14 cellular contexts compared by ENCODE assay signal in the genomic region with DNA sequence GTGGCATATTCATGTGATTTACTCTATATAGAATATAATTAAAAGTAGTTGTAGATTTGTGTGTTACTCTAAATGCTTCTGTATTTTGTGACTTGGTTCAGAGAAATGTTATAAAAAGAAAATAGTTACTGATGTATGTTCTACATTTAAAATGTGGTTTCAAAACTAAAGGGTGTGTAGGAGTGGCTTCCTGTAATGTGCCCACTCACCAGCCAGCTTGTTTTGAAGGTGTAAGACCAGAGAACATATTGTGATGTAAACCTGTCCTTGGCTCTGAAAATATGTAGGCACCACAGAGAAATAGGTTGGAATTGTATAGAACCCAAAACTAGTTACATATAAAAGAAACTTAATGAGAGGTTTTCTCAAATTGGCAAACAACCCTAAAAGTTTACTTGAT. TPM values are rescaled to one million over a fixed set of nuclear protein-coding genes. Genes with fewer than 3 reads are reported as not detected.
DNase-seq lines count a peak whose midpoint lies in the region; ATAC-seq, FAIRE-seq and TF ChIP-seq lines count a peak whose summit lies in the region.
"Had no signal": no experiment of that assay in that cellular context is flagged by ENCODE, and none has a peak within 500 bp of the region (broad histone marks: within the 10 kb centered on the region; RNA-seq: fewer than 3 reads in every experiment).

No MANE protein-coding gene starts in this region.

- no peaks in the 10 kb centered on the region for H3K36me3 ChIP-seq in CD4-positive, alpha-beta memory T cell (ENCODE audit: insufficient read depth, low read length)
- H3K36me3 ChIP-seq: thyroid gland had no signal

- peak in 3 of 5 donors; percentile 4 to 13 (median 4) for DNase-seq in CD4-positive, alpha-beta memory T cell
- DNase-seq in effector memory CD8-positive, alpha-beta T cell, result peak in 1 of 3 experiments; percentile 2
- no peak for DNase-seq in Right ventricle myocardium superior
- DNase-seq in H54 (ENCODE audit: insufficient read length, low spot score), result no peak
- DNase-seq: Karpas-422, NCI-H2107, right cardiac atrium, thyroid gland had no signal

- peak overlapping the region in 6 of 8 donors; percentile 14 to 68 (median 43) for H3K4me3 Mint-ChIP-seq in CD4-positive, alpha-beta memory T cell
- H3K4me3 Mint-ChIP-seq in effector memory CD8-positive, alpha-beta T cell, result peak overlapping the region; percentile 51 to 70

- peaks cover under 1 to 4% of the 10 kb centered on the region in 2 donors for H3K36me3 Mint-ChIP-seq in CD4-positive, alpha-beta memory T cell
- no peaks in the 10 kb centered on the region for H3K36me3 Mint-ChIP-seq in effector memory CD8-positive, alpha-beta T cell (ENCODE audit: insufficient read depth)

- TF ChIP-seq POLR2A in H54 (IDR thresholded peaks at IDR 0.05; ENCODE audit: low read depth, low read length), result no peak

- ATAC-seq in GM18517 (IDR thresholded peaks at IDR 0.05; ENCODE audit: unreplicated experiment), result peak; percentile 79
- peak; percentile 81 for ATAC-seq in HG03025 (IDR thresholded peaks at IDR 0.05; ENCODE audit: low FRiP score, unreplicated experiment)
- peak; percentile 91 for ATAC-seq in effector memory CD8-positive, alpha-beta T cell (replicated peaks)
- ATAC-seq in Right ventricle myocardium superior (ENCODE audit: poor library complexity), result no peak
- ATAC-seq in GM18870 (IDR thresholded peaks at IDR 0.05; ENCODE audit: unreplicated experiment), result no peak
- no peak for ATAC-seq in GM19467 (IDR thresholded peaks at IDR 0.05; ENCODE audit: unreplicated experiment)
- ATAC-seq: HCT116, right cardiac atrium had no signal

- peaks cover 20% of the 10 kb centered on the region for H3K4me1 ChIP-seq in CD4-positive, alpha-beta memory T cell (ENCODE audit: insufficient read depth, low read length)
- H3K4me1 ChIP-seq: thyroid gland had no signal

- no peak overlapping the region for H3K4me3 ChIP-seq in CD4-positive, alpha-beta memory T cell (ENCODE audit: low read length in 2 of 2)
- H3K4me3 ChIP-seq: thyroid gland had no signal

- H3K9me3 ChIP-seq in CD4-positive, alpha-beta memory T cell (ENCODE audit: control insufficient read depth in 1 of 2, low read length in 2 of 2), result no peaks in the 10 kb centered on the region
- H3K9me3 ChIP-seq: thyroid gland had no signal

- CTCF ChIA-PET in CD4-positive, alpha-beta memory T cell (lab: Charles Lee; ENCODE audit: partially characterized antibody), result interaction anchor here (0.5 to 9.3 kb wide), 2 partner anchors 14 to 440 kb away, joined by 3 to 69 read pairs; no protein-coding TSS in a partner anchor

- H3K9me3 Mint-ChIP-seq in CD4-positive, alpha-beta memory T cell, result peaks cover 0 to 4% (median 2%) of the 10 kb centered on the region in 8 donors
- no peaks in the 10 kb centered on the region for H3K9me3 Mint-ChIP-seq in effector memory CD8-positive, alpha-beta T cell

- H3K27me3 Mint-ChIP-seq in CD4-positive, alpha-beta memory T cell, result no peaks in the 10 kb centered on the region
- no peaks in the 10 kb centered on the region for H3K27me3 Mint-ChIP-seq in effector memory CD8-positive, alpha-beta T cell

- FAIRE-seq in H54 (lab: Jason Lieb, UNC), result no peak
- FAIRE-seq: TTC549 had no signal

- H3K27ac ChIP-seq in CD4-positive, alpha-beta memory T cell (ENCODE audit: low read depth, low read length), result no peak overlapping the region
- H3K27ac ChIP-seq: thyroid gland had no signal

- peak overlapping the region; percentile 45 to 90 (median 80) for H3K27ac Mint-ChIP-seq in CD4-positive, alpha-beta memory T cell
- peak overlapping the region; percentile 83 to 92 for H3K27ac Mint-ChIP-seq in effector memory CD8-positive, alpha-beta T cell

- H3K27me3 ChIP-seq in CD4-positive, alpha-beta memory T cell (ENCODE audit: insufficient read depth, low read length), result no peaks in the 10 kb centered on the region
- H3K27me3 ChIP-seq: thyroid gland had no signal

- POLR2A ChIA-PET in CD4-positive, alpha-beta memory T cell (lab: Charles Lee; ENCODE audit: partially characterized antibody), result no interaction called here

- intact Hi-C loops in CD4-positive, alpha-beta memory T cell (cut with micrococcal nuclease), result no loop called here
- intact Hi-C loops in Right ventricle myocardium superior (cut with DNase I), result no loop called here

- peaks cover 16 to 33% (median 20%) of the 10 kb centered on the region in 4 donors for H3K4me1 Mint-ChIP-seq in CD4-positive, alpha-beta memory T cell
- H3K4me1 Mint-ChIP-seq in effector memory CD8-positive, alpha-beta T cell (ENCODE audit: low read depth in 2 of 2), result peaks cover 16 to 27% of the 10 kb centered on the region in 2 donors

RNA-seq across cellular contexts. Expression of a gene that starts 51.2 kb away (rescaled TPM):
- total RNA-seq in CD4-positive, alpha-beta memory T cell, result 100 to 1,000 TPM; 123 to 130 TPM
- 10 to 100 TPM; 46.7 to 66.6 TPM for polyA plus RNA-seq in CD4-positive, alpha-beta memory T cell
- total RNA-seq in Right ventricle myocardium superior, result 17.3 TPM

Comparison
In these comparisons a context has a peak if more than half of its experiments do, and no peak if none do; other contexts are left out.
1. DNase-seq: peak in CD4-positive, alpha-beta memory T cell (3 of 5); none in Right ventricle myocardium superior (single experiment) and H54 (single experiment).
2. ATAC-seq: peak in GM18517 (single experiment), HG03025 (single experiment) and effector memory CD8-positive, alpha-beta T cell (single experiment); none in Right ventricle myocardium superior (single experiment), GM18870 (single experiment) and GM19467 (single experiment).